Comparison of ENCODE assay signal across 11 cellular contexts in the genomic region with DNA sequence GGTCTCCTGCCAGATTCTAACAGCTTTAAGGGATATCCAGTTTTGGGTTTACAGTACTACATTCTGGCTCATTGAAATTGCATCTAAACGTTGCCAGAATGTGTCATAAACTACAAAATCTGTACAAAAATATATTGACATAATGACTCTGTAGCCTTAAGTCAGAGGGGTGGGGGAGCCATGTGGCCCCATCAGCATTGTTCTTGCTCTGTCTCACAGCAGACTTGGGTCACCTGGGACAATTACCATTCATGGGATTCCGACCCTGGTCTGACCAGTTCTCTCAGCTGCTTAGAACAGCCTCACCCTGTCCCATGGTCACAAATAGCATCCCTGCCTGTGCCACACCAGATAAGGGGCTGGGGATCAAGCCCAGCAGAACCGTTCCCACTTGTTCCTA. TPM values are rescaled to one million over a fixed set of nuclear protein-coding genes. Genes with fewer than 3 reads are reported as not detected.
DNase-seq lines count a peak whose midpoint lies in the region; ATAC-seq and TF ChIP-seq lines count a peak whose summit lies in the region.
"Had no signal": no experiment of that assay in that cellular context is flagged by ENCODE, and none has a peak within 500 bp of the region (broad histone marks: within the 10 kb centered on the region; RNA-seq: fewer than 3 reads in every experiment).

No MANE protein-coding gene starts in this region.

- H3K27me3 ChIP-seq in ascending aorta = no peaks in the 10 kb centered on the region

- intact Hi-C loops in ascending aorta (cut with DNase I) (loop anchor here (2.0 kb wide), 1 partner anchor 50 kb away; no protein-coding TSS in a partner anchor), left cardiac atrium (cut with DNase I) (no loop called here)

- DNase-seq in HPDE6-E6E7 (ENCODE audit: extremely low spot score) = peak; percentile 25
- DNase-seq in ascending aorta (ENCODE audit: low spot score in 2 of 2) = peak; percentile 44 to 82
- DNase-seq in left cardiac atrium = no peak
- DNase-seq in mesenteric fat pad (ENCODE audit: low spot score) = no peak
- DNase-seq in hippocampal formation (lab: John Stamatoyannopoulos, UW) = no peak
- DNase-seq in AML-193 (lab: John Stamatoyannopoulos, UW) = no peak
- DNase-seq: KBM-7, OCI-M1 had no signal

- peak overlapping the region; percentile 87 to 89 for H3K27ac ChIP-seq in ascending aorta
- peak overlapping the region in 15 of 21 experiments; percentile 22 to 79 (median 72) for H3K27ac ChIP-seq in skin epidermis

- H3K4me1 ChIP-seq in ascending aorta = peaks cover 11 to 25% of the 10 kb centered on the region in 2 donors

- TF ChIP-seq CTCF in ascending aorta (IDR thresholded peaks at IDR 0.05) = no peak

- no peaks in the 10 kb centered on the region for H3K36me3 ChIP-seq in ascending aorta

- no peaks in the 10 kb centered on the region for H3K9me3 ChIP-seq in ascending aorta

- H3K4me3 ChIP-seq in ascending aorta = no peak overlapping the region
- no peak overlapping the region for H3K4me3 ChIP-seq in skin epidermis

- ATAC-seq in left cardiac atrium (peak; percentile 4 to 34), HG03571 (IDR thresholded peaks at IDR 0.05; ENCODE audit: unreplicated experiment) (no peak)
- ATAC-seq: HCT116 had no signal

RNA-seq across cellular contexts. Expression of gene MED13L, which starts 43.3 kb away (rescaled TPM):
- total RNA-seq in ascending aorta = 117 TPM
- total RNA-seq in left cardiac atrium = 10 to 100 TPM; 66.0 to 68.3 TPM
- total RNA-seq in mesenteric fat pad = 136 TPM

Comparison
In these comparisons a context has a peak if more than half of its experiments do, and no peak if none do; other contexts are left out.
1. DNase-seq: peak in HPDE6-E6E7 (single experiment) and ascending aorta (2 of 2); none in left cardiac atrium (single experiment), mesenteric fat pad (single experiment), hippocampal formation (0 of 2) and AML-193 (0 of 2).